1 cellular context compared by ENCODE assay signal in genomic region chr10:72010234-72010992, GRCh38.
TF ChIP-seq lines count a peak whose summit lies in the region.

No MANE protein-coding gene starts in this region.

TF ChIP-seq in GM12878, 131 proteins besides CTCF, POLR2A, EP300 and RAD21 (continued from another document):
- no peak for TF ChIP-seq CEBPZ (IDR thresholded peaks at IDR 0.05; ENCODE audit: low read depth, low read length)
- no peak for TF ChIP-seq SRF (IDR thresholded peaks at IDR 0.05; ENCODE audit: low read depth in 2 of 2, low read length in 2 of 2)
- no peak for TF ChIP-seq RAD51 (IDR thresholded peaks at IDR 0.05)
